In genomic region chr17:44820631-44821196, GRCh38 we compare ENCODE assay signal across 9 cellular contexts. TPM values are rescaled to one million over a fixed set of nuclear protein-coding genes. Genes with fewer than 3 reads are reported as not detected.
DNase-seq lines count a peak whose midpoint lies in the region; FAIRE-seq and TF ChIP-seq lines count a peak whose summit lies in the region.
"Had no signal": no experiment of that assay in that cellular context is flagged by ENCODE, and none has a peak within 500 bp of the region (broad histone marks: within the 10 kb centered on the region; RNA-seq: fewer than 3 reads in every experiment).

No MANE protein-coding gene starts in this region.

- no peak overlapping the region for H2AFZ ChIP-seq in astrocyte (ENCODE audit: low read depth, low read length)

- peak overlapping the region; percentile 90 for H3K27ac ChIP-seq in astrocyte (ENCODE audit: low read depth, low read length)
- H3K27ac ChIP-seq in muscle layer of duodenum (ENCODE audit: low read length), result peak overlapping the region; percentile 80
- no peak overlapping the region for H3K27ac ChIP-seq in WERI-Rb-1
- H3K27ac ChIP-seq: neutrophil had no signal

- peaks cover 89% of the 10 kb centered on the region for H3K79me2 ChIP-seq in astrocyte (ENCODE audit: insufficient read depth, low read length)

- H3K9me3 ChIP-seq in astrocyte (ENCODE audit: insufficient read depth, low read depth, low read length) (no peaks in the 10 kb centered on the region), muscle layer of duodenum (ENCODE audit: control insufficient read depth in 1 of 2, low read length in 2 of 2) (no peaks in the 10 kb centered on the region), WERI-Rb-1 (ENCODE audit: severe bottlenecking) (no peaks in the 10 kb centered on the region)
- H3K9me3 ChIP-seq: neutrophil had no signal

- no peaks in the 10 kb centered on the region for H3K9me3 Mint-ChIP-seq in astrocyte (ENCODE audit: unreplicated experiment)
- H3K9me3 Mint-ChIP-seq in activated T-cell treated with anti-CD3 and anti-CD28 coated beads, Interleukin-2, amount 50 U/mL, for 24 hours, result no peaks in the 10 kb centered on the region

- peak overlapping the region; percentile 74 for H3K9ac ChIP-seq in astrocyte (ENCODE audit: low read length)

- peak overlapping the region; percentile 80 for H3K4me2 ChIP-seq in astrocyte (ENCODE audit: low read length)

- TF ChIP-seq CTCF in astrocyte (IDR thresholded peaks at IDR 0.05; ENCODE audit: insufficient read depth, low read depth, low read length) (no peak), WERI-Rb-1 (IDR thresholded peaks at IDR 0.05; ENCODE audit: low read depth, low read length) (no peak)

- peak overlapping the region; percentile 38 for H3K4me3 ChIP-seq in astrocyte (ENCODE audit: insufficient read depth, low read depth, low read length)
- H3K4me3 ChIP-seq in muscle layer of duodenum (ENCODE audit: low read depth in 1 of 2, low read length in 2 of 2), result no peak overlapping the region
- no peak overlapping the region for H3K4me3 ChIP-seq in WERI-Rb-1 (ENCODE audit: low read depth, low read length)

- H3K4me1 ChIP-seq in astrocyte (ENCODE audit: insufficient read depth, low read length) (peaks cover 24% of the 10 kb centered on the region), muscle layer of duodenum (ENCODE audit: control insufficient read depth in 1 of 2, insufficient read depth in 2 of 2, low read length in 2 of 2) (no peaks in the 10 kb centered on the region)

- no peaks in the 10 kb centered on the region for H3K36me3 Mint-ChIP-seq in astrocyte (ENCODE audit: low read depth, unreplicated experiment)
- no peaks in the 10 kb centered on the region for H3K36me3 Mint-ChIP-seq in activated T-cell treated with anti-CD3 and anti-CD28 coated beads, Interleukin-2, amount 50 U/mL, for 24 hours (ENCODE audit: low read depth)

- H4K20me1 ChIP-seq in astrocyte (ENCODE audit: insufficient read depth, low read length), result no peaks in the 10 kb centered on the region

- DNase-seq in DMS53 treated with DMSO at 0.1 percent for 48 hours (lab: John Stamatoyannopoulos, UW; ENCODE audit: unreplicated experiment) (peak; percentile 47), NCI-H1930 (lab: John Stamatoyannopoulos, UW) (peak; percentile 15 to 27), astrocyte (ENCODE audit: low read depth) (peak; percentile 94), WERI-Rb-1 (no peak), GM19239 (ENCODE audit: insufficient read length, low spot score) (no peak), 8988T (no peak)
- DNase-seq in activated T-cell treated with anti-CD3 and anti-CD28 coated beads, Interleukin-2, amount 50 U/mL, for 24 hours, result no peak

- no peak overlapping the region for H3K4me3 Mint-ChIP-seq in astrocyte (ENCODE audit: unreplicated experiment)
- H3K4me3 Mint-ChIP-seq in activated T-cell treated with anti-CD3 and anti-CD28 coated beads, Interleukin-2, amount 50 U/mL, for 24 hours, result no peak overlapping the region

- H3K36me3 ChIP-seq in astrocyte (ENCODE audit: insufficient read depth, low read length) (no peaks in the 10 kb centered on the region), muscle layer of duodenum (ENCODE audit: control insufficient read depth in 1 of 2, insufficient read depth in 2 of 2, low read length in 2 of 2) (no peaks in the 10 kb centered on the region), WERI-Rb-1 (peaks cover 60% of the 10 kb centered on the region)
- H3K36me3 ChIP-seq: neutrophil had no signal

- H3K27ac Mint-ChIP-seq in astrocyte (ENCODE audit: unreplicated experiment), result peak overlapping the region; percentile 95
- H3K27ac Mint-ChIP-seq in activated T-cell treated with anti-CD3 and anti-CD28 coated beads, Interleukin-2, amount 50 U/mL, for 24 hours, result no peak overlapping the region

- FAIRE-seq in astrocyte (lab: Jason Lieb, UNC) (peak; percentile 82), GM19239 (lab: Jason Lieb, UNC) (no peak)

- no peaks in the 10 kb centered on the region for H3K27me3 Mint-ChIP-seq in astrocyte (ENCODE audit: low read depth, unreplicated experiment)
- peaks cover 38% of the 10 kb centered on the region for H3K27me3 Mint-ChIP-seq in activated T-cell treated with anti-CD3 and anti-CD28 coated beads, Interleukin-2, amount 50 U/mL, for 24 hours

- H3K27me3 ChIP-seq in astrocyte (ENCODE audit: insufficient read depth, low read length), result no peaks in the 10 kb centered on the region
- H3K27me3 ChIP-seq in muscle layer of duodenum (ENCODE audit: low read depth, low read length), result no peaks in the 10 kb centered on the region
- H3K27me3 ChIP-seq in WERI-Rb-1 (ENCODE audit: insufficient read depth, low read depth, severe bottlenecking), result no peaks in the 10 kb centered on the region

- H3K4me1 Mint-ChIP-seq in astrocyte (ENCODE audit: low read depth, unreplicated experiment), result peaks cover 18% of the 10 kb centered on the region
- H3K4me1 Mint-ChIP-seq in activated T-cell treated with anti-CD3 and anti-CD28 coated beads, Interleukin-2, amount 50 U/mL, for 24 hours (ENCODE audit: low read depth), result no peaks in the 10 kb centered on the region

RNA-seq across cellular contexts. Expression of gene GJC1, which starts 9.4 kb away (rescaled TPM):
- 28.0 and 38.4 TPM in 2 replicates for total RNA-seq in astrocyte

RNA-seq across cellular contexts. Expression of gene HIGD1B, which starts 27.0 kb away (rescaled TPM):
- total RNA-seq in astrocyte, result not detected in 2 replicates

Comparison
In these comparisons a context has a peak if more than half of its experiments do, and no peak if none do; other contexts are left out.
1. DNase-seq: peak in DMS53 treated with DMSO at 0.1 percent for 48 hours (single experiment), NCI-H1930 (2 of 2) and astrocyte (single experiment); none in WERI-Rb-1 (single experiment), activated T-cell treated with anti-CD3 and anti-CD28 coated beads, Interleukin-2, amount 50 U/mL, for 24 hours (single experiment), GM19239 (single experiment) and 8988T (single experiment).